In genomic region chrX:103688949-103689348, GRCh38 we compare ENCODE assay signal across 10 cellular contexts. TPM values are rescaled to one million over a fixed set of nuclear protein-coding genes. Genes with fewer than 3 reads are reported as not detected.
A peak's percentile ranks its signal among the peaks of the same experiment; 100 is the strongest.
DNase-seq lines count a peak whose midpoint lies in the region; ATAC-seq and TF ChIP-seq lines count a peak whose summit lies in the region.
"Had no signal": no experiment of that assay in that cellular context is flagged by ENCODE, and none has a peak within 500 bp of the region (broad histone marks: within the 10 kb centered on the region; RNA-seq: fewer than 3 reads in every experiment).

No MANE protein-coding gene starts in this region.

- H3K9me3 Mint-ChIP-seq in GM23338 (no peaks in the 10 kb centered on the region), neural progenitor cell (no peaks in the 10 kb centered on the region)
- H3K9me3 Mint-ChIP-seq: effector memory CD8-positive, alpha-beta T cell; stimulated activated naive CD8-positive, alpha-beta T cell treated with anti-CD3 and anti-CD28 coated beads, Interleukin-15, amount 100 ng/mL, for 72 hours had no signal

- ATAC-seq in GM23338 (no peak), HG02973 (IDR thresholded peaks at IDR 0.05; ENCODE audit: unreplicated experiment) (no peak), HG03280 (IDR thresholded peaks at IDR 0.05; ENCODE audit: unreplicated experiment) (no peak)
- ATAC-seq: effector memory CD8-positive, alpha-beta T cell; stimulated activated naive CD8-positive, alpha-beta T cell treated with anti-CD3 and anti-CD28 coated beads, Interleukin-15, amount 100 ng/mL, for 72 hours had no signal

- H3K4me3 Mint-ChIP-seq in GM23338 (no peak overlapping the region), neural progenitor cell (no peak overlapping the region)
- H3K4me3 Mint-ChIP-seq: stimulated activated naive CD8-positive, alpha-beta T cell treated with anti-CD3 and anti-CD28 coated beads, Interleukin-15, amount 100 ng/mL, for 72 hours had no signal

- DNase-seq in Ammon's horn (ENCODE audit: low spot score) (peak; percentile 54), GM23338 (ENCODE audit: low spot score) (peak; percentile 23), NCI-H748 treated with DMSO at 0.1 percent for 48 hours (lab: John Stamatoyannopoulos, UW) (peak; percentile 9), dermis blood vessel endothelial cell (peak; percentile 48), neural progenitor cell (ENCODE audit: low spot score) (peak; percentile 61), activated T-cell treated with anti-CD3 and anti-CD28 coated beads for 4 hours (no peak)

- H3K27ac Mint-ChIP-seq in GM23338 (no peak overlapping the region), neural progenitor cell (no peak overlapping the region)
- H3K27ac Mint-ChIP-seq: effector memory CD8-positive, alpha-beta T cell; stimulated activated naive CD8-positive, alpha-beta T cell treated with anti-CD3 and anti-CD28 coated beads, Interleukin-15, amount 100 ng/mL, for 72 hours had no signal

- peaks cover 11% of the 10 kb centered on the region; the same call in 1 of the 2 replicates for H3K36me3 ChIP-seq in GM23338 (ENCODE audit: insufficient read depth)
- H3K36me3 ChIP-seq in neural progenitor cell = peaks cover 13% of the 10 kb centered on the region

- no peaks in the 10 kb centered on the region for H3K9me2 ChIP-seq in GM23338 (ENCODE audit: insufficient read depth)

- H3K27ac ChIP-seq in GM23338 (ENCODE audit: low read depth) (no peak overlapping the region), neural progenitor cell (no peak overlapping the region)

- H3K9ac ChIP-seq in neural progenitor cell = no peak overlapping the region

- H2AFZ ChIP-seq in GM23338 (no peak overlapping the region), neural progenitor cell (replicated peaks) (peak overlapping the region; percentile 32)

- H3K4me2 ChIP-seq in GM23338 = no peak overlapping the region
- H3K4me2 ChIP-seq in neural progenitor cell = peak overlapping the region; percentile 77

- H3K27me3 Mint-ChIP-seq in GM23338 (ENCODE audit: insufficient read depth, low read depth, poor library complexity) = no peaks in the 10 kb centered on the region
- no peaks in the 10 kb centered on the region for H3K27me3 Mint-ChIP-seq in neural progenitor cell (ENCODE audit: insufficient read depth, low read depth)
- H3K27me3 Mint-ChIP-seq: effector memory CD8-positive, alpha-beta T cell; stimulated activated naive CD8-positive, alpha-beta T cell treated with anti-CD3 and anti-CD28 coated beads, Interleukin-15, amount 100 ng/mL, for 72 hours had no signal

- H3K27me3 ChIP-seq in GM23338 (ENCODE audit: insufficient read depth) (no peaks in the 10 kb centered on the region), neural progenitor cell (no peaks in the 10 kb centered on the region)

- H3K4me1 ChIP-seq in GM23338 (ENCODE audit: insufficient read depth) = no peaks in the 10 kb centered on the region; the same call in 1 of the 2 replicates
- H3K4me1 ChIP-seq in neural progenitor cell = peaks cover 13% of the 10 kb centered on the region

- H3K4me1 Mint-ChIP-seq in GM23338 = no peaks in the 10 kb centered on the region; the same call in 2 of the 3 replicates
- H3K4me1 Mint-ChIP-seq in neural progenitor cell = peaks cover 4% of the 10 kb centered on the region

- H4K20me1 ChIP-seq in GM23338 (replicated peaks; ENCODE audit: insufficient read depth) (no peaks in the 10 kb centered on the region), neural progenitor cell (ENCODE audit: low read depth) (peaks cover 13% of the 10 kb centered on the region)

- H3F3A ChIP-seq in GM23338 (replicated peaks; ENCODE audit: low read depth) (peaks cover 8% of the 10 kb centered on the region; the same call in 1 of the 2 replicates), neural progenitor cell (ENCODE audit: low read depth) (peaks cover 39% of the 10 kb centered on the region)

- H3K36me3 Mint-ChIP-seq in GM23338 (ENCODE audit: low read depth) (peaks cover 16% of the 10 kb centered on the region; the same call in 2 of the 3 replicates), neural progenitor cell (peaks cover under 1% of the 10 kb centered on the region)

- H3K79me2 ChIP-seq in GM23338 (replicated peaks; ENCODE audit: insufficient read depth) = peaks cover 25% of the 10 kb centered on the region
- peaks cover 25% of the 10 kb centered on the region for H3K79me2 ChIP-seq in neural progenitor cell (ENCODE audit: low read depth)

- H3K4me3 ChIP-seq in GM23338 (no peak overlapping the region), neural progenitor cell (no peak overlapping the region)

- no peaks in the 10 kb centered on the region for H3K9me3 ChIP-seq in neural progenitor cell (ENCODE audit: low read depth)

- TF ChIP-seq CTCF in GM23338 (conservative IDR thresholded peaks at IDR 0.05; ENCODE audit: low read depth in 2 of 2) = peak; percentile 56 to 69
- peak; percentile 81 for TF ChIP-seq CTCF in neural progenitor cell (IDR thresholded peaks at IDR 0.05)

TF ChIP-seq in GM23338, 12 proteins besides CTCF, POLR2A, EP300 and RAD21 (continues in another document):
- TF ChIP-seq ZNF462 (CRISPR knock-in tag; IDR thresholded peaks at IDR 0.05) = no peak
- TF ChIP-seq NANOG (IDR thresholded peaks at IDR 0.05; ENCODE audit: borderline replicate concordance) = no peak
- no peak for TF ChIP-seq JUNB (IDR thresholded peaks at IDR 0.05; ENCODE audit: unreplicated experiment)

RNA-seq across cellular contexts. Expression of gene MORF4L2, which starts 2.5 kb away (rescaled TPM):
- 269 and 311 TPM in 2 replicates for total RNA-seq in GM23338 (2014; rRNA removed; shearing (Covaris generic))
- polyA plus RNA-seq in GM23338 (2016; fragmentation: Nextera tagmentation; extraction: Ambion mirVana) = 297 and 315 TPM in 2 replicates
- total RNA-seq in dermis blood vessel endothelial cell (597 and 724 TPM in 2 replicates), neural progenitor cell (ENCODE audit: low replicate concordance) (879 and 1,394 TPM in 2 replicates)

RNA-seq across cellular contexts. Expression of gene TMEM31, which starts 21.8 kb away (rescaled TPM):
- not detected in 2 replicates for total RNA-seq in GM23338 (2014; rRNA removed; shearing (Covaris generic))
- polyA plus RNA-seq in GM23338 (2016; fragmentation: Nextera tagmentation; extraction: Ambion mirVana) = 0.60 and 0.85 TPM in 2 replicates
- total RNA-seq in dermis blood vessel endothelial cell = not detected in 2 replicates
- total RNA-seq in neural progenitor cell (ENCODE audit: low replicate concordance) = 0.46 TPM in 1 of 2 replicates, not detected in the other
